Comparison of ENCODE assay signal across 8 cellular contexts in the genomic region with DNA sequence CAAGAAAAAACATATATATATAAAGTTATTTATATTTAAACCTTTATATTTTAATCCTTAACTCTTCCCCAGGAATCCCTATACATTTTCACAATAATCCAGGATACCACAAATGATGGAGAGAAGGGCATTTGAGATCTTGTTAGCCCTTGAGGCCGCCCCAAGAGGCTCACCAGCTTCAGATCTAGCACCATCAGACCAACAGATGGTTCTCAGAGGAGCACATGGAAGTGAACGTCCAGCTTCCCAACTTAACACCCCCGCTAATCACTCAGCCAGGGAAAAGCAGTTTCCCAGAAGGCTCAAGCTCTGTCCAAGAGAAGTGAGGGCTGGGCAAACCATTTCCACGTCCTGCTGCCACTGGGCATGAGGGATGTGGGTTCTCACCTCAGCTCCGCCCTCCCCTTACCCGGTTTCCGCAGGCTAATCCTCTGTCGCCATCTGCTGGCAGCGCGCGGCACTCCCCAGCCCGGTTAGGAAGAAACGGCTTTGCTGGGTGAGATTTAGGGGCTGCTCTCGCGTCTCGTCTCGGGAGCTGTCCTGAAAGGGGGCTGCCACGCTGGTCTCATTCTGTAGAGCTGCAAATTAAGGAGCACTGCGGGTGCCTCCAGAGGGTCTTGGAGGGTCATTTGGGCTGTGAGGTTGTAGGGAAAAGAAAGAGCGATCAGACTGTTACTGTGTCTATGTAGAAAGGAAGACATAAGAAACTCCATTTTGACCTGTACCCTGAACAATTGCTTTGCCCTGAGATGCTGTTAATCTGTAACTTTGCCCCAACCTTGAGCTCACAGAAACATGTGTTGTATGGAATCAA. TPM values are rescaled to one million over a fixed set of nuclear protein-coding genes. Genes with fewer than 3 reads are reported as not detected.
DNase-seq lines count a peak whose midpoint lies in the region; ATAC-seq and FAIRE-seq lines count a peak whose summit lies in the region.

No MANE protein-coding gene starts in this region.

- peak overlapping the region; percentile 18 for H3K4me3 Mint-ChIP-seq in memory B cell

- H3K27ac Mint-ChIP-seq in memory B cell: peak overlapping the region; percentile 20

- no peaks in the 10 kb centered on the region for H3K27me3 Mint-ChIP-seq in memory B cell

- ATAC-seq in HG03354 (IDR thresholded peaks at IDR 0.05; ENCODE audit: poor library complexity, severe bottlenecking, unreplicated experiment): peak; percentile 99
- peak; percentile 99 for ATAC-seq in memory B cell (ENCODE audit: low read depth)

- H3K9me3 Mint-ChIP-seq in memory B cell: peaks cover 7% of the 10 kb centered on the region

- peak; percentile 86 for FAIRE-seq in GM19239 (lab: Jason Lieb, UNC)

- peaks cover 27% of the 10 kb centered on the region for H3K36me3 Mint-ChIP-seq in memory B cell

- DNase-seq in AG20443 (ENCODE audit: low spot score): peak; percentile 91
- DNase-seq in GM19239 (ENCODE audit: insufficient read length, low spot score): peak; percentile 49
- peak; percentile 79 for DNase-seq in NCI-H748 (lab: John Stamatoyannopoulos, UW; ENCODE audit: unreplicated experiment)
- DNase-seq in activated CD4-positive, alpha-beta T cell treated with anti-CD3 and anti-CD28 coated beads, Interleukin-2, amount 50 U/mL, for 48 hours: peak; percentile 93
- peak; percentile 39 to 76 for DNase-seq in dermis microvascular lymphatic vessel endothelial cell (ENCODE audit: low read depth in 2 of 2)
- DNase-seq in memory B cell (ENCODE audit: low spot score in 2 of 2): peak; percentile 87 to 96
- DNase-seq in stimulated activated CD8-positive, alpha-beta memory T cell treated with anti-CD3 and anti-CD28 coated beads, Interleukin-12 subunit alpha, Interleukin-12 subunit beta, amount 100 ng/mL, for 4 hours (ENCODE audit: low read depth): peak; percentile 72

- peaks cover 4% of the 10 kb centered on the region for H3K4me1 Mint-ChIP-seq in memory B cell

RNA-seq across cellular contexts. Expression of gene FAM111A, which starts 6.8 kb away (rescaled TPM):
- total RNA-seq in dermis microvascular lymphatic vessel endothelial cell: 46.3 and 47.0 TPM in 2 replicates

RNA-seq across cellular contexts. Expression of gene FAM111B, which starts 28.8 kb away (rescaled TPM):
- 11.0 and 14.4 TPM in 2 replicates for total RNA-seq in dermis microvascular lymphatic vessel endothelial cell

RNA-seq across cellular contexts. Expression of gene DTX4, which starts 36.1 kb away (rescaled TPM):
- total RNA-seq in dermis microvascular lymphatic vessel endothelial cell: 10.4 and 49.6 TPM in 2 replicates

RNA-seq across cellular contexts. Expression of gene GLYATL1B, which starts 49.7 kb away (rescaled TPM):
- total RNA-seq in dermis microvascular lymphatic vessel endothelial cell: not detected in 2 replicates

Comparison
In these comparisons a context has a peak if more than half of its experiments do, and no peak if none do; other contexts are left out.
1. Peak in every context shown above with its lines: DNase-seq and ATAC-seq.